In the genomic region with DNA sequence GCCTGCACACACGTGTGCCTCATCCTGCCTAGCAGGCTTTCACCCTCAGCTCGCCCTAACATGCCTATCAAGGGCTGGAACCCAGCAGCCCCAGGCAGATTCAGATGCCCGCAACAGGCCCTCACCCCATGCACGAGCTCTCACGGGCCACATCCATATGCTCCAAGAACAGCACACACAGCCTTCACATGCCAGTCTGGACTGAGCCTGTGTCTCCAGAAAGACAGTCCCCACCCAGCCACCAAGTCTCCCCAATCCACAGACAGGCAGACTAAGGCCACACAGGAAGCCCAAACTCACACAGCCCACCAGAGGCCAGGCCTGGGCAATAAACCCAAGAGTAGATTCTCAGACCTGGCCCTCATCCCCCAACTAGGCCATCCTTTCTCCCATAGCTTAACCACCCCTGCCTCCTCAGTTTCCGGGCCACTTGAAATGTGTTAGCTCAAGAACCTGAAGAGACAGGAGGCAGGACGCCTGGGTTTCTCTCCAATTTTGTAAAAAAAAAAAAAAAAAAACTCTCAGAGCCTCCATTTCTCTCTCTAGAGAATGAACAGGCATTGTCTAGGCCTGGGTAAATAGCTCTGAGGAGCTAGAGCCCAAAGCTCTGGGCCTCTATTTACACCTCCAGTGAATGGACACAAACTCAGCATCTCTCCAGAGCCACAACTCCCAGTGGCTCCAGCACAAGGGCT, we compare ENCODE assay signal across 8 cellular contexts. TPM values are rescaled to one million over a fixed set of nuclear protein-coding genes. Genes with fewer than 3 reads are reported as not detected.
DNase-seq lines count a peak whose midpoint lies in the region; ATAC-seq, FAIRE-seq and TF ChIP-seq lines count a peak whose summit lies in the region.

No MANE protein-coding gene starts in this region.

- FAIRE-seq in bronchial epithelial cell (lab: Jason Lieb, UNC), result peak; percentile 32

- ATAC-seq in HG02852 (IDR thresholded peaks at IDR 0.05; ENCODE audit: unreplicated experiment) (no peak), HG03378 (IDR thresholded peaks at IDR 0.05; ENCODE audit: unreplicated experiment) (no peak), HG02759 (IDR thresholded peaks at IDR 0.05; ENCODE audit: unreplicated experiment) (no peak)

- TF ChIP-seq CTCF in bronchial epithelial cell (IDR thresholded peaks at IDR 0.05; ENCODE audit: insufficient read depth, low read length, severe bottlenecking), result no peak

- H2AFZ ChIP-seq in ACC112 (ENCODE audit: low read length, unreplicated experiment), result no peak overlapping the region

- no peak for DNase-seq in Jurkat, Clone E6-1 (ENCODE audit: low read depth, low spot score)
- DNase-seq in bronchial epithelial cell (ENCODE audit: low read depth) (peak; percentile 91), NCI-H446 treated with DMSO at 0.1 percent for 48 hours (lab: John Stamatoyannopoulos, UW) (no peak)

- H3K79me2 ChIP-seq in ACC112 (ENCODE audit: control insufficient read depth, insufficient read depth, low read length, unreplicated experiment), result peaks cover 65% of the 10 kb centered on the region

- H3K27ac ChIP-seq in ACC112 (ENCODE audit: low read depth, low read length), result no peak overlapping the region
- H3K27ac ChIP-seq in muscle layer of duodenum (ENCODE audit: low read length), result peak overlapping the region; percentile 5

- H3K9me3 ChIP-seq in muscle layer of duodenum (ENCODE audit: control insufficient read depth in 1 of 2, low read length in 2 of 2), result no peaks in the 10 kb centered on the region

- H3K4me3 ChIP-seq in ACC112 (ENCODE audit: low read depth, low read length) (peak overlapping the region; percentile 84), bronchial epithelial cell (ENCODE audit: low read depth, low read length) (peak overlapping the region; percentile 72), muscle layer of duodenum (ENCODE audit: low read depth in 1 of 2, low read length in 2 of 2) (peak overlapping the region; percentile 65 to 66)
- H3K4me3 ChIP-seq in Jurkat, Clone E6-1 (ENCODE audit: low read length), result peak overlapping the region; percentile 82

- H3K4me1 ChIP-seq in ACC112 (ENCODE audit: control insufficient read depth, insufficient read depth, low read length, unreplicated experiment) (peaks cover 43% of the 10 kb centered on the region), muscle layer of duodenum (ENCODE audit: control insufficient read depth in 1 of 2, insufficient read depth in 2 of 2, low read length in 2 of 2) (peaks cover 35 to 58% of the 10 kb centered on the region in 2 donors)

- H3K36me3 ChIP-seq in ACC112 (ENCODE audit: insufficient read depth, low read length), result peaks cover 10% of the 10 kb centered on the region; the same call in 1 of the 2 replicates
- peaks cover 33% of the 10 kb centered on the region for H3K36me3 ChIP-seq in bronchial epithelial cell (ENCODE audit: control insufficient read depth, insufficient read depth, low read length)
- peaks cover 29 to 30% of the 10 kb centered on the region in 2 donors for H3K36me3 ChIP-seq in muscle layer of duodenum (ENCODE audit: control insufficient read depth in 1 of 2, insufficient read depth in 2 of 2, low read length in 2 of 2)

- H3K27me3 ChIP-seq in ACC112 (ENCODE audit: insufficient read depth, low read length) (no peaks in the 10 kb centered on the region), bronchial epithelial cell (ENCODE audit: control insufficient read depth, insufficient read depth, low read length) (no peaks in the 10 kb centered on the region), muscle layer of duodenum (ENCODE audit: low read depth, low read length) (no peaks in the 10 kb centered on the region)

RNA-seq across cellular contexts. Expression of a gene that starts 6.8 kb away (rescaled TPM):
- 75.5 TPM for polyA plus RNA-seq in Jurkat, Clone E6-1 (2012; ENCODE audit: insufficient read depth, insufficient read length)
- total RNA-seq in bronchial epithelial cell, result 30.0 and 37.3 TPM in 2 replicates

RNA-seq across cellular contexts. Expression of a gene that starts 19.4 kb away (rescaled TPM):
- 34.5 TPM for polyA plus RNA-seq in Jurkat, Clone E6-1 (2012; ENCODE audit: insufficient read depth, insufficient read length)
- 7.8 and 10.0 TPM in 2 replicates for total RNA-seq in bronchial epithelial cell

RNA-seq across cellular contexts. Expression of a gene that starts 38.8 kb away (rescaled TPM):
- polyA plus RNA-seq in Jurkat, Clone E6-1 (2012; ENCODE audit: insufficient read depth, insufficient read length), result 187 TPM
- 56.3 and 56.6 TPM in 2 replicates for total RNA-seq in bronchial epithelial cell

RNA-seq across cellular contexts. Expression of a gene that starts 48.3 kb away (rescaled TPM):
- polyA plus RNA-seq in Jurkat, Clone E6-1 (2012; ENCODE audit: insufficient read depth, insufficient read length), result 17.4 TPM
- total RNA-seq in bronchial epithelial cell, result 33.4 and 34.4 TPM in 2 replicates

RNA-seq across cellular contexts. Expression of a gene that starts 57.4 kb away (rescaled TPM):
- 11.3 TPM for polyA plus RNA-seq in Jurkat, Clone E6-1 (2012; ENCODE audit: insufficient read depth, insufficient read length)
- total RNA-seq in bronchial epithelial cell, result 6.3 and 10.1 TPM in 2 replicates
